8 cellular contexts compared by ENCODE assay signal in the genomic region with DNA sequence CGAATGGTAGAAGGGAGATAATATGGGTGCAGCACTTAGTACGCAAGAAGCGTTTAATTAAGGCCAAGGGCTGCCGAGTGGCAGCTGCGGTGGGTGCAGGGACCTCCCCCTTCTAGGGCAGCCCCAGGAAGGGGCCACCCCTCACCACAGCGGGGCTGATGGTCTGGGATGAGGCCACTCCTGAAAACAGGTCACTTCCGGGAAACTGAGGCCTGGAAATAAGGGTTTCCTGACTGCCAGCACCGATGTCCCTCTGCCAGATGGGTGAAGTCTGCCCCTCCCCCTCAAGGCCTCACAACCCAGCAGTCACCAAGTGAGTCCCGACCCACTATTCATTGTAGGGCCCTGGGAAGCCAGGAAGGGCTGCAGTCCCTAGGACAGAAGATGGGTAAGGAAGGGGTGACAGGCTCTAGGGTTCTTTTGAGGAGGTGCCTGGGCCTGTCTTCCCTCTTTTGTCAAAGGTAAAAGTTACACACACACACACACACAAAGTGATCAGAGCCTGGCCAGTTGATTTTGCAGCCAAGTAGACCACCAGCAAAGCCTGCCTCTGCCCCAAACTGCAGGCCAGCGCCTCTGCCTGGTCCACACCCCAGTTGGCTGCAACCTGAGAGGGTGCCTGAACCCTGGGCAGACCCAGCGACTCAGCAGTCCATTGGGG. TPM values are rescaled to one million over a fixed set of nuclear protein-coding genes. Genes with fewer than 3 reads are reported as not detected.
DNase-seq lines count a peak whose midpoint lies in the region; ATAC-seq and TF ChIP-seq lines count a peak whose summit lies in the region.

No MANE protein-coding gene starts in this region.

- H4K20me1 ChIP-seq in PC-3 (ENCODE audit: low read length): peaks cover 32% of the 10 kb centered on the region; the same call in 1 of the 2 replicates

- peaks cover 28% of the 10 kb centered on the region for H3K4me1 ChIP-seq in BE2C
- peaks cover 72% of the 10 kb centered on the region for H3K4me1 ChIP-seq in PC-3 (ENCODE audit: insufficient read depth, low read length)
- peaks cover 28% of the 10 kb centered on the region for H3K4me1 ChIP-seq in ectodermal cell (ENCODE audit: control insufficient read depth, insufficient read depth, low read length)

- H3K4me2 ChIP-seq in PC-3 (ENCODE audit: low read length): peak overlapping the region; percentile 66

- BruUV-seq in PC-3 (replicated peaks; lab: Mats Ljungman, UMichigan): TSS peak; percentile 99

- H3K9me3 Mint-ChIP-seq in nephron: no peaks in the 10 kb centered on the region

- H3K79me2 ChIP-seq in PC-3 (ENCODE audit: low read length): peaks cover 89% of the 10 kb centered on the region

- H3K9me2 ChIP-seq in PC-3 (replicated peaks; ENCODE audit: low read length): no peaks in the 10 kb centered on the region

- H3K9me3 ChIP-seq in BE2C: no peaks in the 10 kb centered on the region
- no peaks in the 10 kb centered on the region for H3K9me3 ChIP-seq in PC-3 (ENCODE audit: low read length)
- H3K9me3 ChIP-seq in ectodermal cell (ENCODE audit: control insufficient read depth, low read length): no peaks in the 10 kb centered on the region

- H3K9ac ChIP-seq in PC-3 (ENCODE audit: low read length): peak overlapping the region; percentile 67

- POLR2A ChIA-PET in PC-3 (lab: Charles Lee; ENCODE audit: unreplicated experiment): no interaction called here

- 41% methylated on average over 11 of the region's 11 CpGs for WGBS in ectodermal cell, 2 experiments

- peaks cover 3% of the 10 kb centered on the region for H3K36me3 ChIP-seq in BE2C
- peaks cover 8% of the 10 kb centered on the region for H3K36me3 ChIP-seq in PC-3 (ENCODE audit: low read depth, low read length)
- no peaks in the 10 kb centered on the region for H3K36me3 ChIP-seq in ectodermal cell (ENCODE audit: control insufficient read depth, insufficient read depth, low read length)

- CTCF ChIA-PET in PC-3 (lab: Charles Lee): no interaction called here

- H3K4me3 Mint-ChIP-seq in nephron: peak overlapping the region; percentile 73 to 83 (median 81)

- H2AFZ ChIP-seq in PC-3 (ENCODE audit: low read length): 0 out of 2 replicates have a peak overlapping the region, but pooled peaks have one; percentile 32

- H3K36me3 Mint-ChIP-seq in nephron (ENCODE audit: low read depth): no peaks in the 10 kb centered on the region

- no peaks in the 10 kb centered on the region for H3K27me3 Mint-ChIP-seq in nephron (ENCODE audit: low read depth)

- ATAC-seq in GM21528 (IDR thresholded peaks at IDR 0.05; ENCODE audit: low FRiP score, unreplicated experiment) (peak; percentile 6), PC-3 (0 out of 2 replicates have a peak, but pooled peaks have one; percentile 4)

- TF ChIP-seq CTCF in BE2C (IDR thresholded peaks at IDR 0.05; ENCODE audit: low read depth, low read length): no peak
- no peak for TF ChIP-seq CTCF in PC-3 (conservative IDR thresholded peaks at IDR 0.05; ENCODE audit: low read depth, low read length)
- no peak for TF ChIP-seq CTCF in nephron (IDR thresholded peaks at IDR 0.05; ENCODE audit: unreplicated experiment in 3 of 3)

- DNase-seq in BE2C (peak; percentile 66), PC-3 (no peak), amniotic stem cell (lab: John Stamatoyannopoulos, UW) (no peak), cerebellar nuclear complex (lab: John Stamatoyannopoulos, UW) (no peak), NCI-H226 (no peak)

- peaks cover 39% of the 10 kb centered on the region for H3K4me1 Mint-ChIP-seq in nephron

- H3K27me3 ChIP-seq in BE2C: no peaks in the 10 kb centered on the region
- H3K27me3 ChIP-seq in PC-3 (ENCODE audit: low read length): no peaks in the 10 kb centered on the region
- H3K27me3 ChIP-seq in ectodermal cell (ENCODE audit: control insufficient read depth, insufficient read depth, low read length, poor library complexity, severe bottlenecking): no peaks in the 10 kb centered on the region

- H3K27ac Mint-ChIP-seq in nephron: peak overlapping the region; percentile 78 to 96 (median 86)

- intact Hi-C loops in PC-3 (cut with micrococcal nuclease): no loop called here

- H3K27ac ChIP-seq in PC-3 (ENCODE audit: low read length) (peak overlapping the region; percentile 85), ectodermal cell (ENCODE audit: insufficient read depth, low read depth, low read length, poor library complexity, severe bottlenecking) (peak overlapping the region; percentile 80)

- no peaks in the 10 kb centered on the region for H3F3A ChIP-seq in PC-3 (ENCODE audit: low read length, unreplicated experiment)

- peak overlapping the region; percentile 34 for H3K4me3 ChIP-seq in BE2C (ENCODE audit: low read depth, low read length)
- H3K4me3 ChIP-seq in PC-3 (ENCODE audit: low read length): peak overlapping the region; percentile 39; the same call in 1 of the 2 replicates
- H3K4me3 ChIP-seq in ectodermal cell (ENCODE audit: insufficient read depth, low read depth, low read length): peak overlapping the region; percentile 18

RNA-seq across cellular contexts. Expression of gene SREBF1, which starts 12.5 kb away (rescaled TPM):
- 73.2 TPM for polyA plus RNA-seq in BE2C (2012; ENCODE audit: insufficient read depth, insufficient read length, low read depth)
- 167 and 194 TPM in 2 replicates for total RNA-seq in PC-3 (2014; rRNA removed)
- polyA plus RNA-seq in ectodermal cell (2013, experiment 1 of 4): 58.8 TPM
- 65.5 TPM for polyA plus RNA-seq in ectodermal cell (2013, experiment 2 of 4)
- 33.2 TPM for polyA plus RNA-seq in ectodermal cell (2013, experiment 3 of 4)
- 43.0 TPM for polyA plus RNA-seq in ectodermal cell (2013, experiment 4 of 4)
